ENCODE assay signal across 1 cellular context in genomic region chr15:52924641-52925040, GRCh38.
TF ChIP-seq lines count a peak whose summit lies in the region.

No MANE protein-coding gene starts in this region.

TF ChIP-seq in GM23338, 12 proteins besides CTCF, POLR2A, EP300 and RAD21:
- TF ChIP-seq ZNF462 (CRISPR knock-in tag; IDR thresholded peaks at IDR 0.05) (no peak), NANOG (IDR thresholded peaks at IDR 0.05; ENCODE audit: borderline replicate concordance) (no peak), JUNB (IDR thresholded peaks at IDR 0.05; ENCODE audit: unreplicated experiment) (no peak), EZH2phosphoT487 (IDR thresholded peaks at IDR 0.05; ENCODE audit: unreplicated experiment) (no peak), POLR2AphosphoS5 (IDR thresholded peaks at IDR 0.05; ENCODE audit: low read depth) (no peak), STAT1 (IDR thresholded peaks at IDR 0.05; ENCODE audit: unreplicated experiment) (no peak), EZH2 (IDR thresholded peaks at IDR 0.05; ENCODE audit: low read depth, unreplicated experiment) (no peak), ZNF114 (CRISPR knock-in tag; IDR thresholded peaks at IDR 0.05) (no peak), ZNF331 (CRISPR knock-in tag; IDR thresholded peaks at IDR 0.05; ENCODE audit: low read depth) (no peak), REST (IDR thresholded peaks at IDR 0.05; ENCODE audit: unreplicated experiment) (no peak), ETS1 (IDR thresholded peaks at IDR 0.05) (no peak)
